In genomic region chr2:239711911-239712570, GRCh38 we compare ENCODE assay signal across 18 cellular contexts.
DNase-seq lines count a peak whose midpoint lies in the region; ATAC-seq and TF ChIP-seq lines count a peak whose summit lies in the region.
"Had no signal": no experiment of that assay in that cellular context is flagged by ENCODE, and none has a peak within 500 bp of the region (broad histone marks: within the 10 kb centered on the region; RNA-seq: fewer than 3 reads in every experiment).

No MANE protein-coding gene starts in this region.

- H3K9me3 Mint-ChIP-seq in WTC11: peaks cover 35% of the 10 kb centered on the region

- H3K27me3 Mint-ChIP-seq in WTC11 (ENCODE audit: low read depth): peaks cover 2% of the 10 kb centered on the region; the same call in 1 of the 2 replicates

- H3K36me3 ChIP-seq in upper lobe of left lung: no peaks in the 10 kb centered on the region
- no peaks in the 10 kb centered on the region for H3K36me3 ChIP-seq in left lung
- H3K36me3 ChIP-seq: BE2C had no signal

- POLR2A ChIA-PET in WTC11 (lab: Charles Lee): no interaction called here

- H3K27ac Mint-ChIP-seq in WTC11: no peak overlapping the region
- H3K27ac Mint-ChIP-seq: CD4-positive, alpha-beta T cell; GM23338 had no signal

- WGBS in upper lobe of left lung, 2 donors: 93 to 96% methylated on average over 4 to 5 of the region's 8 CpGs

- no peak for TF ChIP-seq CTCF in upper lobe of left lung (IDR thresholded peaks at IDR 0.05)
- no peak for TF ChIP-seq CTCF in left lung (IDR thresholded peaks at IDR 0.05)
- TF ChIP-seq CTCF in WTC11 (IDR thresholded peaks at IDR 0.05): no peak
- no peak for TF ChIP-seq CTCF in omental fat pad (IDR thresholded peaks at IDR 0.05)

- TF ChIP-seq EP300 in upper lobe of left lung (IDR thresholded peaks at IDR 0.05): no peak

- H3K9me3 ChIP-seq in upper lobe of left lung: peaks cover 0 to 4% (median 2%) of the 10 kb centered on the region in 4 donors
- peaks cover 0 to 26% of the 10 kb centered on the region in 2 donors for H3K9me3 ChIP-seq in left lung
- H3K9me3 ChIP-seq: BE2C, Caco-2 had no signal

- peak; percentile 49 for DNase-seq in Right ventricle myocardium inferior (ENCODE audit: missing footprints)
- DNase-seq in left cardiac atrium: no peak
- peak; percentile 36 for DNase-seq in ecto neural progenitor cell (ENCODE audit: low spot score)
- DNase-seq in posterior vena cava (ENCODE audit: low spot score): peak; percentile 41
- peak; percentile 5 to 36 for DNase-seq in upper lobe of left lung
- no peak for DNase-seq in left lung
- DNase-seq in WTC11 (ENCODE audit: low spot score): no peak
- DNase-seq in omental fat pad (ENCODE audit: low spot score): no peak
- DNase-seq: BE2C, NCI-H1105 treated with DMSO at 0.1 percent for 48 hours, NCI-H1694, NCI-H2081 treated with DMSO at 0.1 percent for 48 hours, SHP77 had no signal

- no peaks in the 10 kb centered on the region for H3K27me3 ChIP-seq in upper lobe of left lung
- H3K27me3 ChIP-seq in left lung: no peaks in the 10 kb centered on the region
- H3K27me3 ChIP-seq: BE2C had no signal

- intact Hi-C loops in Right ventricle myocardium inferior (cut with DNase I): no loop called here
- intact Hi-C loops in left cardiac atrium (cut with DNase I): no loop called here
- intact Hi-C loops in posterior vena cava (cut with DNase I): no loop called here
- intact Hi-C loops in left lung (cut with DNase I): no loop called here

- no peak overlapping the region for H3K27ac ChIP-seq in upper lobe of left lung
- no peak overlapping the region for H3K27ac ChIP-seq in left lung

- no peak for ATAC-seq in Right ventricle myocardium inferior
- no peak for ATAC-seq in left cardiac atrium
- peak in 1 of 2 donors; percentile 47 for ATAC-seq in upper lobe of left lung (ENCODE audit: low FRiP score in 2 of 2)
- ATAC-seq in left lung: no peak
- ATAC-seq in WTC11: no peak
- no peak for ATAC-seq in omental fat pad (ENCODE audit: low FRiP score)
- ATAC-seq: GM23338, K562, Panc1 had no signal

- no peaks in the 10 kb centered on the region for H3K4me1 ChIP-seq in upper lobe of left lung
- H3K4me1 ChIP-seq in left lung: no peaks in the 10 kb centered on the region
- H3K4me1 ChIP-seq: BE2C, Caco-2 had no signal

- no peak for TF ChIP-seq POLR2A in upper lobe of left lung (IDR thresholded peaks at IDR 0.05)

- H3K36me3 Mint-ChIP-seq in WTC11: peaks cover 8% of the 10 kb centered on the region

- no peak overlapping the region for H3K4me3 Mint-ChIP-seq in WTC11
- H3K4me3 Mint-ChIP-seq: CD4-positive, alpha-beta T cell; GM23338 had no signal

- no peak overlapping the region for H3K4me3 ChIP-seq in upper lobe of left lung
- no peak overlapping the region for H3K4me3 ChIP-seq in left lung
- H3K4me3 ChIP-seq: GM23338, K562 had no signal

- H3K4me1 Mint-ChIP-seq in WTC11: 0 out of 2 replicates have a peak, but pooled peaks cover 6% of the 10 kb centered on the region
- H3K4me1 Mint-ChIP-seq: GM23338 had no signal

- CTCF ChIA-PET in WTC11 (lab: Charles Lee): no interaction called here

TF ChIP-seq in WTC11, 78 proteins besides CTCF, POLR2A, EP300 and RAD21:
- TF ChIP-seq NR3C1 (CRISPR knock-in tag; conservative IDR thresholded peaks at IDR 0.05; ENCODE audit: low read depth) (no peak), GABPB1 (CRISPR knock-in tag; IDR thresholded peaks at IDR 0.05) (no peak), EMX1 (CRISPR knock-in tag; IDR thresholded peaks at IDR 0.05) (no peak), ATF2 (CRISPR knock-in tag; IDR thresholded peaks at IDR 0.05; ENCODE audit: borderline replicate concordance, low read depth) (no peak), IRF2 (CRISPR knock-in tag; IDR thresholded peaks at IDR 0.05; ENCODE audit: borderline replicate concordance, low read depth) (no peak), ZNF532 (CRISPR knock-in tag; IDR thresholded peaks at IDR 0.05; ENCODE audit: borderline replicate concordance) (no peak), SMAD4 (CRISPR knock-in tag; IDR thresholded peaks at IDR 0.05) (no peak), ZNF416 (CRISPR knock-in tag; IDR thresholded peaks at IDR 0.05) (no peak), ZNF512 (CRISPR knock-in tag; IDR thresholded peaks at IDR 0.05; ENCODE audit: borderline replicate concordance) (no peak), PRRX2 (CRISPR knock-in tag; IDR thresholded peaks at IDR 0.05) (no peak), SP1 (CRISPR knock-in tag; conservative IDR thresholded peaks at IDR 0.05) (no peak), ERG (CRISPR knock-in tag; IDR thresholded peaks at IDR 0.05) (no peak), FOXK1 (CRISPR knock-in tag; IDR thresholded peaks at IDR 0.05) (no peak), RELA (CRISPR knock-in tag; IDR thresholded peaks at IDR 0.05; ENCODE audit: borderline replicate concordance) (no peak)

Comparison
In these comparisons a context has a peak if more than half of its experiments do, and no peak if none do; other contexts are left out.
1. DNase-seq: peak in Right ventricle myocardium inferior (single experiment), ecto neural progenitor cell (single experiment), posterior vena cava (single experiment) and upper lobe of left lung (2 of 2); none in left cardiac atrium (single experiment), left lung (0 of 2), WTC11 (single experiment) and omental fat pad (single experiment).